ENCODE assay signal across 9 cellular contexts in the genomic region with DNA sequence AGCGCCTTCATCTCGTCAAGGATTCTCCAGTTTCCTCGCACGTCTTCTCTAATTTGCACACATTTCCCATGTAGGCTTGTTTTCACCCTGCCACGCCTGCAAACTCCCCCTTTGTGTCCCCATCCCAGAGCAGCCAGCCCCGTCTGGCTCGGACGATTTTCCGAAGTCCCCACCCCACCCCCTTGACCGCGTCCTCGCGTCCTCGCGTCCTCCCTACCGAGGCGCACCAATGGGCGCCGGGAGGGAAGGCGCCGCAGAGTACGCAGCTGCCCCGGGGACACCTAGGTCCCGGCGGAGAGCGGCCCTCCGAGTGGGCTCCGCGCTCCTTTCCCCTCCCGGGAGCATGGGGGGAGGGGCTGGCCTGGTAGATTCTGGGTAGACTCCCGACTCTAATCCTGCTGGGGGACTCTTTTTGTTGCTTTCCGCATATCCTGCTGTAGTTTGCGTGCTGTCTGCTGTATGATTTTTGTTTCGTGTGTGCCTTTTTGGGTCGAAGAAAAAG. TPM values are rescaled to one million over a fixed set of nuclear protein-coding genes. Genes with fewer than 3 reads are reported as not detected.
DNase-seq lines count a peak whose midpoint lies in the region; ATAC-seq, FAIRE-seq and TF ChIP-seq lines count a peak whose summit lies in the region.
"Had no signal": no experiment of that assay in that cellular context is flagged by ENCODE, and none has a peak within 500 bp of the region (broad histone marks: within the 10 kb centered on the region; RNA-seq: fewer than 3 reads in every experiment).

No MANE protein-coding gene starts in this region.

- H3K36me3 Mint-ChIP-seq in T-helper 17 cell (ENCODE audit: low read depth), result peaks cover 10% of the 10 kb centered on the region

- TF ChIP-seq POLR2A in endothelial cell of umbilical vein (IDR thresholded peaks at IDR 0.05; ENCODE audit: low read depth, low read length), result no peak

- peaks cover 33% of the 10 kb centered on the region for H3K4me1 ChIP-seq in endothelial cell of umbilical vein (ENCODE audit: control insufficient read depth, extremely low read depth, insufficient read depth, low read length)
- H3K4me1 ChIP-seq in mucosa of descending colon (ENCODE audit: low read depth), result peaks cover 15% of the 10 kb centered on the region

- peaks cover 61% of the 10 kb centered on the region for H3K27me3 Mint-ChIP-seq in T-helper 17 cell

- no peak for FAIRE-seq in endothelial cell of umbilical vein (lab: Jason Lieb, UNC)

- no peak for TF ChIP-seq CTCF in endothelial cell of umbilical vein (IDR thresholded peaks at IDR 0.05; ENCODE audit: extremely low read depth in 1 of 2, insufficient read depth in 1 of 2, low read depth in 1 of 2, low read length in 2 of 2)
- TF ChIP-seq CTCF in mucosa of descending colon (IDR thresholded peaks at IDR 0.05), result no peak

- DNase-seq in NCI-H524 (lab: John Stamatoyannopoulos, UW) (peak; percentile 15 to 52), NCI-H524 treated with DMSO at 0.1 percent for 48 hours (lab: John Stamatoyannopoulos, UW) (no peak), T-helper 17 cell (no peak), endothelial cell of umbilical vein (ENCODE audit: low read depth, low spot score) (peak; percentile 30), mucosa of descending colon (peak; percentile 17 to 57 (median 51)), ureter (ENCODE audit: low spot score) (peak; percentile 62), DMS79 treated with DMSO at 0.1 percent for 48 hours (lab: John Stamatoyannopoulos, UW) (no peak)
- DNase-seq: DND-41 had no signal

- intact Hi-C loops in endothelial cell of umbilical vein (cut with micrococcal nuclease) (loop anchor here (2.0 kb wide), 5 partner anchors 44 to 354 kb away; no protein-coding TSS in a partner anchor), mucosa of descending colon (cut with DNase I, micrococcal nuclease) (loop anchor here in 1 of 2 donors (10.0 kb wide), 1 partner anchor 194 kb away; no protein-coding TSS in a partner anchor)

- no peak overlapping the region for H3K27ac ChIP-seq in endothelial cell of umbilical vein (ENCODE audit: insufficient read depth, low read depth, low read length)

- H2AFZ ChIP-seq in endothelial cell of umbilical vein (ENCODE audit: low read depth, low read length), result peak overlapping the region; percentile 98

- ATAC-seq in T-helper 17 cell (no peak), mucosa of descending colon (peak; percentile 36), HG02610 (IDR thresholded peaks at IDR 0.05; ENCODE audit: unreplicated experiment) (no peak)

- H4K20me1 ChIP-seq in endothelial cell of umbilical vein (replicated peaks; ENCODE audit: control insufficient read depth, extremely low read depth, insufficient read depth, low read length), result no peaks in the 10 kb centered on the region

- BruUV-seq in endothelial cell of umbilical vein (replicated peaks; lab: Mats Ljungman, UMichigan), result no TSS peak

- dilution Hi-C loops in endothelial cell of umbilical vein (cut with MboI; ENCODE audit: extremely low pct_ligation_motif_present, low sequenced_read_pairs), result no loop called here

- H3K9ac ChIP-seq in endothelial cell of umbilical vein (replicated peaks; ENCODE audit: extremely low read depth, insufficient read depth, low read length), result peak overlapping the region; percentile 73

- peaks cover 2 to 4% of the 10 kb centered on the region in 2 experiments for H3K27me3 ChIP-seq in endothelial cell of umbilical vein (ENCODE audit: control insufficient read depth in 2 of 2, insufficient read depth in 2 of 2, low read length in 2 of 2)

- H3K9me1 ChIP-seq in endothelial cell of umbilical vein (replicated peaks; ENCODE audit: control insufficient read depth, extremely low read depth, insufficient read depth, low read length), result no peaks in the 10 kb centered on the region

- H3K4me1 Mint-ChIP-seq in T-helper 17 cell, result peaks cover 14% of the 10 kb centered on the region

- POLR2A ChIA-PET in endothelial cell of umbilical vein (lab: Charles Lee), result interaction anchor here (0.7 kb wide), 1 partner anchor 59 kb away, joined by 3 read pairs; no protein-coding TSS in a partner anchor

- no peak overlapping the region for H3K27ac Mint-ChIP-seq in T-helper 17 cell

- H3K79me2 ChIP-seq in endothelial cell of umbilical vein (ENCODE audit: control insufficient read depth, insufficient read depth, low read length), result peaks cover 4% of the 10 kb centered on the region

- peak overlapping the region; percentile 90 for H3K4me3 Mint-ChIP-seq in T-helper 17 cell

- CTCF ChIA-PET in endothelial cell of umbilical vein (lab: Charles Lee), result interaction anchor here (0.9 kb wide), 1 partner anchor 352 kb away, joined by 4 read pairs; no protein-coding TSS in a partner anchor

- peak overlapping the region; percentile 87 for H3K4me2 ChIP-seq in endothelial cell of umbilical vein (ENCODE audit: insufficient read depth, low read length)

- no peaks in the 10 kb centered on the region for H3K36me3 ChIP-seq in endothelial cell of umbilical vein (ENCODE audit: control insufficient read depth in 2 of 2, extremely low read depth in 1 of 2, insufficient read depth in 2 of 2, low read length in 2 of 2)
- no peaks in the 10 kb centered on the region for H3K36me3 ChIP-seq in mucosa of descending colon (ENCODE audit: low read depth)

- H3K4me3 ChIP-seq in endothelial cell of umbilical vein (replicated peaks in 1 of 3; ENCODE audit: insufficient read depth in 1 of 3, low read depth in 1 of 3, low read length in 3 of 3) (peak overlapping the region; percentile 53 to 83 (median 60)), mucosa of descending colon (peak overlapping the region; percentile 24)

- H3K9me3 ChIP-seq in T-helper 17 cell (ENCODE audit: control insufficient read depth, low read length, poor library complexity, severe bottlenecking), result no peaks in the 10 kb centered on the region
- H3K9me3 ChIP-seq in endothelial cell of umbilical vein (replicated peaks; ENCODE audit: control insufficient read depth, insufficient read depth, low read length), result no peaks in the 10 kb centered on the region
- no peaks in the 10 kb centered on the region for H3K9me3 ChIP-seq in mucosa of descending colon

TF ChIP-seq in endothelial cell of umbilical vein, 7 proteins besides CTCF, POLR2A, EP300 and RAD21:
- TF ChIP-seq FOS (IDR thresholded peaks at IDR 0.05; ENCODE audit: borderline replicate concordance, insufficient read depth, low read length) (no peak), JUN (IDR thresholded peaks at IDR 0.05; ENCODE audit: borderline replicate concordance, insufficient read depth, insufficient read length, low read depth) (no peak), GATA2 (IDR thresholded peaks at IDR 0.05; ENCODE audit: insufficient read depth, insufficient read length, low read depth, low read length) (no peak), MYC (IDR thresholded peaks at IDR 0.05; ENCODE audit: low read depth, low read length) (no peak), EZH2 (IDR thresholded peaks at IDR 0.05; ENCODE audit: borderline replicate concordance, low read depth, low read length, severe bottlenecking) (no peak), POLR2AphosphoS5 (IDR thresholded peaks at IDR 0.05; ENCODE audit: insufficient read depth, low read depth, low read length) (no peak)
- TF ChIP-seq, protein P1, sequence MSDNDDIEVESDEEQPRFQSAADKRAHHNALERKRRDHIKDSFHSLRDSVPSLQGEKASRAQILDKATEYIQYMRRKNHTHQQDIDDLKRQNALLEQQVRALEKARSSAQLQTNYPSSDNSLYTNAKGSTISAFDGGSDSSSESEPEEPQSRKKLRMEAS (IDR thresholded peaks at IDR 0.05; ENCODE audit: insufficient read depth, insufficient read length), result no peak
TF ChIP-seq in endothelial cell of umbilical vein: peak in this region for 0.

RNA-seq across cellular contexts. Expression of gene CACHD1, which starts 1.3 kb away (rescaled TPM):
- total RNA-seq in T-helper 17 cell (under 1 TPM in 1 of 2 donors, not detected in 1; 0.05 TPM), endothelial cell of umbilical vein (8.7 and 9.3 TPM in 2 replicates), mucosa of descending colon (1 to 10 TPM; 1.3 to 3.7 (median 2.7) TPM), ureter (14.2 TPM)
- 2.1 and 3.6 TPM in 2 replicates for polyA plus RNA-seq in endothelial cell of umbilical vein
- polyA plus RNA-seq in endothelial cell of umbilical vein (2011; cell fraction: cytosol; rRNA removed), result 2.6 and 3.0 TPM in 2 replicates
- polyA plus RNA-seq in endothelial cell of umbilical vein (2011; cell fraction: nucleus; rRNA removed), result 8.9 and 9.0 TPM in 2 replicates
- 4.8 and 7.0 TPM in 2 replicates for polyA plus RNA-seq in endothelial cell of umbilical vein (2012)
- polyA minus RNA-seq in endothelial cell of umbilical vein, result 8.9 and 12.7 TPM in 2 replicates
- not detected for polyA minus RNA-seq in endothelial cell of umbilical vein (2011; cell fraction: cytosol; rRNA and poly(A)+ RNA removed)
- polyA minus RNA-seq in endothelial cell of umbilical vein (2011; cell fraction: nucleus; rRNA and poly(A)+ RNA removed), result 10.9 and 17.8 TPM in 2 replicates

Comparison
In these comparisons a context has a peak if more than half of its experiments do, and no peak if none do; other contexts are left out.
1. DNase-seq: peak in NCI-H524 (2 of 2), endothelial cell of umbilical vein (single experiment), mucosa of descending colon (3 of 3) and ureter (single experiment); none in NCI-H524 treated with DMSO at 0.1 percent for 48 hours (single experiment), T-helper 17 cell (0 of 3) and DMS79 treated with DMSO at 0.1 percent for 48 hours (single experiment).